Comparison of ENCODE assay signal across 18 cellular contexts in genomic region chr17:63369233-63369632, GRCh38.
DNase-seq lines count a peak whose midpoint lies in the region; ATAC-seq and TF ChIP-seq lines count a peak whose summit lies in the region.
"Had no signal": no experiment of that assay in that cellular context is flagged by ENCODE, and none has a peak within 500 bp of the region (broad histone marks: within the 10 kb centered on the region; RNA-seq: fewer than 3 reads in every experiment).

No MANE protein-coding gene starts in this region.

- no peak for DNase-seq in SK-N-SH
- DNase-seq in T-helper 17 cell: no peak
- peak; percentile 44 for DNase-seq in fibroblast of villous mesenchyme (ENCODE audit: low read depth)
- DNase-seq in stromal cell of bone marrow (ENCODE audit: low read depth): peak; percentile 55
- DNase-seq in stimulated activated CD4-positive, alpha-beta T cell treated with anti-CD3 and anti-CD28 coated beads, Interleukin-2, amount 100 ng/mL, for 48 hours: no peak
- no peak for DNase-seq in psoas muscle
- DNase-seq in NCI-H2107 treated with DMSO at 0.1 percent for 48 hours (lab: John Stamatoyannopoulos, UW; ENCODE audit: unreplicated experiment): no peak
- DNase-seq: CD4-positive, alpha-beta T cell; DMS79 treated with DMSO at 0.1 percent for 48 hours; gastrocnemius medialis; NCI-H2029 treated with DMSO at 0.1 percent for 48 hours; NCI-H510A; SIG-M5 had no signal

- H3F3A ChIP-seq in SK-N-SH (replicated peaks; ENCODE audit: insufficient read depth): peaks cover 40% of the 10 kb centered on the region

- H2AFZ ChIP-seq in SK-N-SH (ENCODE audit: low read depth): no peak overlapping the region

- no peak for TF ChIP-seq EP300 in SK-N-SH (IDR thresholded peaks at IDR 0.05; ENCODE audit: borderline replicate concordance in 1 of 2, low read depth in 1 of 2, low read length in 1 of 2)

- WGBS in SK-N-SH (ENCODE audit: low lambda C conversion rate): 64% methylated on average over 4 of the region's 4 CpGs
- 67 to 83% (median 73%) methylated on average over 4 of the region's 4 CpGs for WGBS in psoas muscle, 3 donors

- intact Hi-C loops in psoas muscle (cut with DNase I): no loop called here

- ATAC-seq in SK-N-SH treated with all-trans-retinoic acid at 6 μM for 48 hours (no peak), T-helper 17 cell (no peak), psoas muscle (no peak)
- ATAC-seq: natural killer cell treated with Interleukin-12 subunit alpha and Interleukin-12 subunit beta and Interleukin-15 and Interleukin-18, amount 100 ng/mL, for 72 hours had no signal

- H3K4me3 ChIP-seq in SK-N-SH (ENCODE audit: low read depth in 2 of 2, low read length in 1 of 2) (no peak overlapping the region), fibroblast of villous mesenchyme (ENCODE audit: low read depth, low read length) (no peak overlapping the region), psoas muscle (no peak overlapping the region)
- H3K4me3 ChIP-seq: gastrocnemius medialis, lung had no signal

- no peaks in the 10 kb centered on the region for H4K20me1 ChIP-seq in SK-N-SH (ENCODE audit: insufficient read depth)

- H3K79me2 ChIP-seq in SK-N-SH (ENCODE audit: insufficient read depth): peaks cover 31% of the 10 kb centered on the region

- peak overlapping the region; percentile 56 for H3K27ac Mint-ChIP-seq in T-helper 17 cell
- H3K27ac Mint-ChIP-seq: CD4-positive, alpha-beta T cell; natural killer cell treated with Interleukin-12 subunit alpha and Interleukin-12 subunit beta and Interleukin-15 and Interleukin-18, amount 100 ng/mL, for 72 hours; stimulated activated naive CD8-positive, alpha-beta T cell treated with anti-CD3 and anti-CD28 coated beads, Interleukin-15, Interleukin-2, amounts not matched to agents 100 ng/mL and 50 ng/mL, for 24 hours; T-helper 2 cell treated with Interferon-gamma antibody and Interleukin-4, amounts not matched to agents 5 μg/mL and 100 μg/mL, for 36 hours had no signal

- peaks cover 2% of the 10 kb centered on the region for H3K4me1 Mint-ChIP-seq in T-helper 17 cell

- H3K36me3 ChIP-seq in SK-N-SH (replicated peaks in 1 of 2; ENCODE audit: control insufficient read depth in 1 of 2, insufficient read depth in 2 of 2, low read length in 1 of 2): peaks cover 0 to 14% of the 10 kb centered on the region in 2 experiments
- H3K36me3 ChIP-seq in psoas muscle (ENCODE audit: insufficient read depth in 1 of 2, low read depth in 1 of 2): no peaks in the 10 kb centered on the region
- H3K36me3 ChIP-seq: gastrocnemius medialis had no signal

- H3K4me2 ChIP-seq in SK-N-SH: no peak overlapping the region

- CTCF ChIA-PET in SK-N-SH (lab: Yijun Ruan, JAX): interaction anchor here (0.9 kb wide), 1 partner anchor 12 kb away, joined by 3 read pairs; no protein-coding TSS in a partner anchor

- peaks cover 5% of the 10 kb centered on the region for H3K36me3 Mint-ChIP-seq in T-helper 17 cell (ENCODE audit: low read depth)
- H3K36me3 Mint-ChIP-seq: natural killer cell treated with Interleukin-12 subunit alpha and Interleukin-12 subunit beta and Interleukin-15 and Interleukin-18, amount 100 ng/mL, for 72 hours had no signal

- no peaks in the 10 kb centered on the region for H3K27me3 Mint-ChIP-seq in T-helper 17 cell
- H3K27me3 Mint-ChIP-seq: CD4-positive, alpha-beta T cell; natural killer cell treated with Interleukin-12 subunit alpha and Interleukin-12 subunit beta and Interleukin-15 and Interleukin-18, amount 100 ng/mL, for 72 hours; stimulated activated naive CD8-positive, alpha-beta T cell treated with anti-CD3 and anti-CD28 coated beads, Interleukin-15, Interleukin-2, amounts not matched to agents 100 ng/mL and 50 ng/mL, for 24 hours had no signal

- H3K27me3 ChIP-seq in SK-N-SH (ENCODE audit: insufficient read depth): no peaks in the 10 kb centered on the region
- H3K27me3 ChIP-seq in psoas muscle (ENCODE audit: insufficient read depth in 3 of 3, low read length in 2 of 3): no peaks in the 10 kb centered on the region
- H3K27me3 ChIP-seq: gastrocnemius medialis had no signal

- H3K4me1 ChIP-seq in SK-N-SH (ENCODE audit: control insufficient read depth in 1 of 2, insufficient read depth in 2 of 2, low read depth in 1 of 2, low read length in 1 of 2) (peaks cover 9 to 44% of the 10 kb centered on the region in 2 experiments), psoas muscle (no peaks in the 10 kb centered on the region)
- H3K4me1 ChIP-seq: gastrocnemius medialis had no signal

- POLR2A ChIA-PET in SK-N-SH (lab: Yijun Ruan, JAX): no interaction called here

- TF ChIP-seq CTCF in SK-N-SH (IDR thresholded peaks at IDR 0.05) (no peak), fibroblast of villous mesenchyme (IDR thresholded peaks at IDR 0.05; ENCODE audit: insufficient read depth, low read depth, low read length) (no peak), psoas muscle (IDR thresholded peaks at IDR 0.05) (no peak)

- no peak overlapping the region for H3K9ac ChIP-seq in SK-N-SH

- no peaks in the 10 kb centered on the region for H3K9me2 ChIP-seq in SK-N-SH

- H3K4me3 Mint-ChIP-seq in T-helper 17 cell: no peak overlapping the region
- H3K4me3 Mint-ChIP-seq: CD4-positive, alpha-beta T cell; natural killer cell treated with Interleukin-12 subunit alpha and Interleukin-12 subunit beta and Interleukin-15 and Interleukin-18, amount 100 ng/mL, for 72 hours; stimulated activated naive CD8-positive, alpha-beta T cell treated with anti-CD3 and anti-CD28 coated beads, Interleukin-15, Interleukin-2, amounts not matched to agents 100 ng/mL and 50 ng/mL, for 24 hours; T-helper 2 cell treated with Interferon-gamma antibody and Interleukin-4, amounts not matched to agents 5 μg/mL and 100 μg/mL, for 36 hours had no signal

- peak overlapping the region in 1 of 2 experiments; percentile 84; a peak in 3 of 4 replicates for H3K27ac ChIP-seq in SK-N-SH (ENCODE audit: low read depth in 2 of 2, low read length in 1 of 2)
- H3K27ac ChIP-seq in psoas muscle: no peak overlapping the region
- H3K27ac ChIP-seq: gastrocnemius medialis had no signal

- TF ChIP-seq RAD21 in SK-N-SH (IDR thresholded peaks at IDR 0.05; ENCODE audit: low read length): no peak

- no peaks in the 10 kb centered on the region for H3K9me3 ChIP-seq in SK-N-SH
- no peaks in the 10 kb centered on the region for H3K9me3 ChIP-seq in T-helper 17 cell (ENCODE audit: control insufficient read depth, low read length, poor library complexity, severe bottlenecking)
- H3K9me3 ChIP-seq in psoas muscle: no peaks in the 10 kb centered on the region
- H3K9me3 ChIP-seq: gastrocnemius medialis had no signal

TF ChIP-seq in SK-N-SH, 30 proteins besides CTCF, POLR2A, EP300 and RAD21:
- TF ChIP-seq JUND (IDR thresholded peaks at IDR 0.05) (peak; percentile 57), TAF1 (IDR thresholded peaks at IDR 0.05; ENCODE audit: borderline replicate concordance, low read depth, low read length) (no peak), FOSL2 (IDR thresholded peaks at IDR 0.05; ENCODE audit: borderline replicate concordance, low read depth) (peak; percentile 59; the same call in 1 of the 2 replicates), ELF1 (IDR thresholded peaks at IDR 0.05) (no peak), PBX3 (IDR thresholded peaks at IDR 0.05) (peak; percentile 60), SIN3A (IDR thresholded peaks at IDR 0.05; ENCODE audit: borderline replicate concordance, low read depth, low read length) (no peak)
TF ChIP-seq in SK-N-SH: peak in this region for 3.

TF ChIP-seq in SK-N-SH treated with all-trans-retinoic acid at 6 μM for 48 hours, 23 proteins besides CTCF, POLR2A, EP300 and RAD21:
- no peak for TF ChIP-seq ZFP30 (CRISPR knock-in tag; IDR thresholded peaks at IDR 0.05)
- TF ChIP-seq TCF4 (CRISPR knock-in tag; IDR thresholded peaks at IDR 0.05; ENCODE audit: borderline replicate concordance): no peak
- no peak for TF ChIP-seq PATZ1 (CRISPR knock-in tag; IDR thresholded peaks at IDR 0.05; ENCODE audit: borderline replicate concordance)

Comparison
In these comparisons a context has a peak if more than half of its experiments do, and no peak if none do; other contexts are left out.
1. DNase-seq: peak in fibroblast of villous mesenchyme (single experiment) and stromal cell of bone marrow (single experiment); none in SK-N-SH (single experiment), T-helper 17 cell (0 of 3), stimulated activated CD4-positive, alpha-beta T cell treated with anti-CD3 and anti-CD28 coated beads, Interleukin-2, amount 100 ng/mL, for 48 hours (0 of 2), psoas muscle (0 of 2) and NCI-H2107 treated with DMSO at 0.1 percent for 48 hours (single experiment).